1 cellular context compared by ENCODE assay signal in the genomic region with DNA sequence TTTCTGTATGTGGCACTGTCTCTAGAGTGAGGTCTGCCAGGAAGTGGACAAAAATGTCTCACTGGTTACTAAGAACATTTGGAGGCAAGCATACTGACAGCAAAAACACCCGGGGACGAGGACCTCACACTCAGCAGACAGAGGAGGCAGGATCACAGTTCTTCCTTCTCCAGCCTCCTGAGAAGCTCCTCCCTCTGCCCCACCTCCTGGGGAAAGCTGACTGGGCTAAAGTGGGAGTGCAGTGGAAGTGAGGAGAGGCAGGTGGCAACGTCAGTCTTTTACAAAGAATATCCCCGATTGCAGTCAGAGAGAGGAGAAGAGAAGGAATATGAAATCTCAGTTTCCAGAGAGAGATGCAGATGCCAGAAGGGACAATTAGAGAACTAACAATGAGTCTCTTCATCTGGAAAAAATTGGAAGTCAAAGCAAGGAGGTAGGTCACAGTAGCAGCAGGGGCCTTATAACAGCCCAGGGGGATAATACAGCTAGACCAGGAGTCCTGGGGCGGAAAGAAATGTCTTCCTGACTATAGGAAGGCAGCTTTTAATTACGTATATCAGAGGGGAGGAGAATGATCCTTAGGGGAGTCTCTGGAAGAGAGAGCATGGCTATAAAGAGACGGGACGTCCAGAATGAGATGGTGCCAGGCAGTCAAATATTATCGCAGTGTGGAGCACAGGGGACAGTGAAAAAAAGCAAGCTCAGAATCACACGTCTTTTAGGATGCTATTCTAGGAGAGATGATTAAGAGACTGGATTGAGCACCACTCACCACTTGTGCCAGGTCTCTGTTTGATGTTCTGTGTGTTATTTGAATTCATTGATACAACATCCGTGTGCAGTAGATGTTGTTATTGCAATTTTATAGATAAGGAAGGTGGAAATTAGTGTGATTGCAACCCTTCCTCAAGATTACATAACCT.
TF ChIP-seq lines count a peak whose summit lies in the region.

No MANE protein-coding gene starts in this region.

TF ChIP-seq in H1, 55 proteins besides CTCF, POLR2A, EP300 and RAD21:
- TF ChIP-seq JUN (IDR thresholded peaks at IDR 0.05; ENCODE audit: low read depth, low read length) (no peak), TBP (IDR thresholded peaks at IDR 0.05; ENCODE audit: low read depth, low read length) (no peak), PHF8 (conservative IDR thresholded peaks at IDR 0.05; ENCODE audit: low read depth, low read length) (no peak), CREB1 (IDR thresholded peaks at IDR 0.05) (no peak), RNF2 (IDR thresholded peaks at IDR 0.05; ENCODE audit: borderline replicate concordance, low read depth, low read length, missing control alignments, poor library complexity, severe bottlenecking) (no peak), SUZ12 (IDR thresholded peaks at IDR 0.05; ENCODE audit: low read length) (no peak), BACH1 (IDR thresholded peaks at IDR 0.05; ENCODE audit: low read length) (0 out of 2 replicates have a peak, but pooled peaks have one; percentile 7), FOSL1 (IDR thresholded peaks at IDR 0.05; ENCODE audit: insufficient read depth, low read depth, low read length) (no peak), KDM5A (IDR thresholded peaks at IDR 0.05; ENCODE audit: low read length) (no peak), NRF1 (IDR thresholded peaks at IDR 0.05; ENCODE audit: low read depth, low read length) (no peak), HDAC6 (IDR thresholded peaks at IDR 0.05; ENCODE audit: low read depth, low read length) (no peak), SRF (IDR thresholded peaks at IDR 0.05; ENCODE audit: low read depth, low read length) (no peak), MAFK (IDR thresholded peaks at IDR 0.05; ENCODE audit: low read depth, low read length) (peak; percentile 65; the same call in 1 of the 2 replicates), SIN3A (conservative IDR thresholded peaks at IDR 0.05 in 1 of 2, IDR thresholded peaks at IDR 0.05 in 1 of 2; ENCODE audit: low read depth in 1 of 2, low read length in 2 of 2) (no peak), KDM4A (IDR thresholded peaks at IDR 0.05; ENCODE audit: low read depth, low read length, severe bottlenecking) (no peak), CBX8 (IDR thresholded peaks at IDR 0.05; ENCODE audit: borderline replicate concordance, low read depth, low read length) (no peak)
- TF ChIP-seq, protein P1, sequence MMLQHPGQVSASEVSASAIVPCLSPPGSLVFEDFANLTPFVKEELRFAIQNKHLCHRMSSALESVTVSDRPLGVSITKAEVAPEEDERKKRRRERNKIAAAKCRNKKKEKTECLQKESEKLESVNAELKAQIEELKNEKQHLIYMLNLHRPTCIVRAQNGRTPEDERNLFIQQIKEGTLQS (IDR thresholded peaks at IDR 0.05; ENCODE audit: insufficient read depth, low read depth, low read length), result no peak
- TF ChIP-seq, protein P2, sequence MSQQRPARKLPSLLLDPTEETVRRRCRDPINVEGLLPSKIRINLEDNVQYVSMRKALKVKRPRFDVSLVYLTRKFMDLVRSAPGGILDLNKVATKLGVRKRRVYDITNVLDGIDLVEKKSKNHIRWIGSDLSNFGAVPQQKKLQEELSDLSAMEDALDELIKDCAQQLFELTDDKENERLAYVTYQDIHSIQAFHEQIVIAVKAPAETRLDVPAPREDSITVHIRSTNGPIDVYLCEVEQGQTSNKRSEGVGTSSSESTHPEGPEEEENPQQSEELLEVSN (IDR thresholded peaks at IDR 0.05), result no peak
